In the genomic region with DNA sequence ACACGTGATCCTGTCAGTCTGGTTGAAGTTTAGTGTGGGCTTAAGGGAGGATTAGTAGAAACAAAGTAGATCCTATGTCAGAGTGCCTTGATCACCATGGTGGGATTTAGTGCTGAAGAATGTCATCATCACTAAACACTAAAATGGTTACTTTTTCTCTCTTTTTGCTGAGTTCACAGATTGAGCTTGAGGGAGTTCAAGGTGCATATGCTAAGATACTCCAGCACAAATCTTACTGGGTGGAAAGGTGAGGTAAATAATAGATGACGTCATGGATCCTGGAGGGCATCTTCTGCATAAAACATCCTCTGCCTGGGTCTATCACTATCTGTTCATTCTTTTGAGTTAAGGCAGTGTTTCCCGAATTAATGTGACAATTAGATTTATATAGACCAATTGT, we compare ENCODE assay signal across 21 cellular contexts. TPM values are rescaled to one million over a fixed set of nuclear protein-coding genes. Genes with fewer than 3 reads are reported as not detected.
DNase-seq lines count a peak whose midpoint lies in the region; ATAC-seq, FAIRE-seq and TF ChIP-seq lines count a peak whose summit lies in the region.
"Had no signal": no experiment of that assay in that cellular context is flagged by ENCODE, and none has a peak within 500 bp of the region (broad histone marks: within the 10 kb centered on the region; RNA-seq: fewer than 3 reads in every experiment).

No MANE protein-coding gene starts in this region.

- no peaks in the 10 kb centered on the region for H3K9me3 ChIP-seq in HepG2 (ENCODE audit: low read length)
- H3K9me3 ChIP-seq in right lobe of liver = no peaks in the 10 kb centered on the region
- H3K9me3 ChIP-seq in GM12878 (replicated peaks; ENCODE audit: control insufficient read depth, insufficient read depth, low read length) = no peaks in the 10 kb centered on the region

- 0% methylated on average over 3 of the region's 3 CpGs for WGBS in HepG2 (ENCODE audit: low lambda C conversion rate)
- WGBS in right lobe of liver (ENCODE audit: insufficient coverage, low coverage, low lambda C conversion rate, missing lambda C conversion rate) = 54% methylated on average over 3 of the region's 3 CpGs
- 33% methylated on average over 3 of the region's 3 CpGs for WGBS in GM12878 (ENCODE audit: insufficient coverage, insufficient replicate concordance, low lambda C conversion rate, missing lambda C conversion rate)

- H3K4me2 ChIP-seq in HepG2 (ENCODE audit: low read depth, low read length) (no peak overlapping the region), GM12878 (ENCODE audit: control insufficient read depth, insufficient read depth) (no peak overlapping the region)

- no peak overlapping the region for H3K4me3 ChIP-seq in HepG2 (replicated peaks in 1 of 3; ENCODE audit: insufficient read depth in 1 of 3, low read depth in 2 of 3, low read length in 3 of 3)
- H3K4me3 ChIP-seq in right lobe of liver = no peak overlapping the region
- no peak overlapping the region for H3K4me3 ChIP-seq in GM12878

- TF ChIP-seq POLR2A in HepG2 (IDR thresholded peaks at IDR 0.05; ENCODE audit: insufficient read depth in 1 of 2, low read depth in 2 of 2, low read length in 2 of 2) (no peak), right lobe of liver (IDR thresholded peaks at IDR 0.05) (no peak), GM12878 (IDR thresholded peaks at IDR 0.05; ENCODE audit: low read depth, low read length) (no peak)

- no peak for ATAC-seq in HepG2
- ATAC-seq in right lobe of liver = no peak
- ATAC-seq in GM12878 = no peak
- ATAC-seq: HCT116 had no signal

- H3K4me1 ChIP-seq in HepG2 (ENCODE audit: insufficient read depth, low read length) = no peaks in the 10 kb centered on the region
- no peaks in the 10 kb centered on the region for H3K4me1 ChIP-seq in right lobe of liver
- H3K4me1 ChIP-seq in GM12878 (ENCODE audit: control insufficient read depth, insufficient read depth, low read length) = no peaks in the 10 kb centered on the region

- POLR2A ChIA-PET in HepG2 (lab: Yijun Ruan, JAX) (no interaction called here), GM12878 (lab: Charles Lee) (no interaction called here)

- DNase-seq in HepG2 (ENCODE audit: low spot score) = no peak
- DNase-seq in right lobe of liver = no peak
- DNase-seq in NCI-H82 (lab: John Stamatoyannopoulos, UW) = peak; percentile 76
- DNase-seq in GM12878 (ENCODE audit: low read depth, low spot score) = no peak
- DNase-seq in substantia nigra (lab: John Stamatoyannopoulos, UW) = no peak
- DNase-seq in GOT3 (lab: John Stamatoyannopoulos, UW) = no peak
- DNase-seq in NCI-H2029 treated with DMSO at 0.1 percent for 48 hours (lab: John Stamatoyannopoulos, UW) = no peak
- DNase-seq: 8988T; C1 segment of cervical spinal cord; Calu3; CD4-positive, alpha-beta memory T cell; COR-L47; DMS79; EL; GDM1; H9 had no signal

- H4K20me1 ChIP-seq in HepG2 (ENCODE audit: insufficient read depth, low read length) (no peaks in the 10 kb centered on the region), GM12878 (ENCODE audit: control insufficient read depth, insufficient read depth) (no peaks in the 10 kb centered on the region)

- in situ Hi-C loops in HepG2 (cut with HindIII; ENCODE audit: extremely low pct_ligation_motif_present, low pct_unique_long_range_greater_than_20kb) = no loop called here
- in situ Hi-C loops in GM12878 (cut with MboI) = no loop called here

- RAD21 ChIA-PET in GM12878 (lab: Charles Lee; ENCODE audit: unreplicated experiment) = no interaction called here

- H3K9ac ChIP-seq in HepG2 (ENCODE audit: insufficient read depth, low read depth, low read length) (no peak overlapping the region), GM12878 (ENCODE audit: control insufficient read depth, insufficient read depth, low read length) (no peak overlapping the region)

- intact Hi-C loops in HepG2 (cut with micrococcal nuclease; ENCODE audit: unreplicated experiment) = no loop called here
- intact Hi-C loops in right lobe of liver (cut with DNase I) = no loop called here
- intact Hi-C loops in GM12878 (cut with micrococcal nuclease; ENCODE audit: unreplicated experiment) = no loop called here

- no peak overlapping the region for H3K27ac ChIP-seq in HepG2 (ENCODE audit: extremely low read length, insufficient read depth, low read length)
- H3K27ac ChIP-seq in right lobe of liver = no peak overlapping the region
- no peak overlapping the region for H3K27ac ChIP-seq in GM12878 (ENCODE audit: control insufficient read depth, insufficient read depth)
- H3K27ac ChIP-seq in substantia nigra (ENCODE audit: low read depth, low read length, poor library complexity, severe bottlenecking) = no peak overlapping the region

- FAIRE-seq in HepG2 (lab: Jason Lieb, UNC) (no peak), GM12878 (lab: Jason Lieb, UNC) (no peak)
- FAIRE-seq: GM12891, GM18507 had no signal

- H3K36me3 ChIP-seq in HepG2 (replicated peaks in 1 of 2; ENCODE audit: control insufficient read depth in 1 of 2, insufficient read depth in 2 of 2, low read length in 2 of 2) = no peaks in the 10 kb centered on the region
- no peaks in the 10 kb centered on the region for H3K36me3 ChIP-seq in right lobe of liver
- no peaks in the 10 kb centered on the region for H3K36me3 ChIP-seq in GM12878 (ENCODE audit: control insufficient read depth in 2 of 2, insufficient read depth in 2 of 2, low read length in 1 of 2)

- H3K27me3 ChIP-seq in HepG2 (ENCODE audit: control insufficient read depth in 1 of 2, insufficient read depth in 2 of 2, low read length in 2 of 2) (peaks cover 0 to 26% of the 10 kb centered on the region in 2 experiments; a peak in 2 of 5 replicates), right lobe of liver (no peaks in the 10 kb centered on the region), GM12878 (replicated peaks in 1 of 2; ENCODE audit: control insufficient read depth in 2 of 2, insufficient read depth in 2 of 2, low read length in 1 of 2) (peaks cover 0 to 2% of the 10 kb centered on the region in 2 experiments; a peak in 3 of 4 replicates)

- TF ChIP-seq EP300 in HepG2 (IDR thresholded peaks at IDR 0.05; ENCODE audit: low read depth in 2 of 2, low read length in 2 of 2) (no peak), HepG2 (CRISPR knock-in tag; IDR thresholded peaks at IDR 0.05; ENCODE audit: borderline replicate concordance) (no peak), GM12878 (IDR thresholded peaks at IDR 0.05; ENCODE audit: borderline replicate concordance in 1 of 2, control insufficient read depth in 1 of 2, low read depth in 2 of 2, low read length in 2 of 2) (no peak)

- BruUV-seq in HepG2 (replicated peaks; lab: Mats Ljungman, UMichigan) = no TSS peak
- no TSS peak for BruUV-seq in GM12878 (replicated peaks; lab: Mats Ljungman, UMichigan)

- no peak overlapping the region for H2AFZ ChIP-seq in HepG2 (ENCODE audit: low read length)
- no peak overlapping the region for H2AFZ ChIP-seq in GM12878 (ENCODE audit: control insufficient read depth, low read depth, low read length)

- TF ChIP-seq CTCF in HepG2 (CRISPR knock-in tag; IDR thresholded peaks at IDR 0.05) = no peak
- no peak for TF ChIP-seq CTCF in right lobe of liver (IDR thresholded peaks at IDR 0.05)
- TF ChIP-seq CTCF in GM12878 (IDR thresholded peaks at IDR 0.05 in 2 of 3, conservative IDR thresholded peaks at IDR 0.05 in 1 of 3; ENCODE audit: control insufficient read depth in 2 of 3, extremely low read depth in 1 of 3, insufficient read depth in 1 of 3, low read depth in 3 of 3, low read length in 3 of 3) = no peak

- H3K79me2 ChIP-seq in HepG2 (ENCODE audit: insufficient read depth, low read length) (no peaks in the 10 kb centered on the region), GM12878 (ENCODE audit: control insufficient read depth, insufficient read depth, low read length) (no peaks in the 10 kb centered on the region)

- CTCF ChIA-PET in HepG2 (lab: Yijun Ruan, JAX; ENCODE audit: low intra/inter-chr PET ratio, low total read pairs) = no interaction called here
- CTCF ChIA-PET in GM12878 (lab: Yijun Ruan, JAX) = interaction anchor here (0.6 kb wide), 1 partner anchor 367 kb away, joined by 3 read pairs; no protein-coding TSS in a partner anchor

- TF ChIP-seq RAD21 in HepG2 (CRISPR knock-in tag; IDR thresholded peaks at IDR 0.05) = no peak
- TF ChIP-seq RAD21 in GM12878 (IDR thresholded peaks at IDR 0.05; ENCODE audit: insufficient read depth, low read depth, low read length) = no peak

- SMC1A ChIA-PET in GM12878 (lab: Charles Lee; ENCODE audit: uncharacterized antibody, unreplicated experiment) = no interaction called here

RNA-seq across cellular contexts. Expression of a gene that starts 4.9 kb away (rescaled TPM):
- total RNA-seq in HepG2 (2016; rRNA removed; fragmentation: Illumina TruSeq; extraction: Trizol) (not detected in 2 replicates), right lobe of liver (under 1 TPM in 4 of 6 experiments, not detected in 2; 0.09 to 0.37 (median 0.11) TPM), GM12878 (2014; rRNA removed) (0.23 and 0.44 TPM in 2 replicates), GM12878 (2014; rRNA removed; fragmentation: Illumina TruSeq; extraction: Trizol) (0.31 and 0.32 TPM in 2 replicates), GM12878 (2021) (0.43 and 0.56 TPM in 2 replicates)
- total RNA-seq in HepG2 (2016; cell fraction: cytosol; rRNA removed; fragmentation: Illumina TruSeq; extraction: Trizol; ENCODE audit: low read depth) = 0.09 TPM in 1 of 2 replicates, not detected in the other
- total RNA-seq in HepG2 (2016; cell fraction: insoluble cytoplasmic fraction; rRNA removed; fragmentation: Illumina TruSeq; extraction: Trizol) = not detected in 2 replicates
- total RNA-seq in HepG2 (2016; cell fraction: membrane; rRNA removed; fragmentation: Illumina TruSeq; extraction: Trizol) = 0.12 TPM in 1 of 2 replicates, not detected in the other
- total RNA-seq in HepG2 (2016; cell fraction: nucleus; rRNA removed; fragmentation: Illumina TruSeq; extraction: Trizol) = not detected in 2 replicates
- polyA plus RNA-seq in HepG2 (2011; rRNA removed) (0.05 and 0.45 TPM in 2 replicates), GM12878 (2011; rRNA removed) (0.71 and 0.81 TPM in 2 replicates), GM12878 (2014; fragmentation: Illumina TruSeq; extraction: Trizol) (0.33 and 0.46 TPM in 2 replicates), GM12878 (2014; fragmentation: Nextera tagmentation; extraction: Ambion mirVana) (under 1 TPM; 0.16 TPM), GM12878 (2014; rRNA removed) (0.34 and 0.81 TPM in 2 replicates), GM12878 (2016; fragmentation: Nextera tagmentation; extraction: Ambion mirVana) (under 1 TPM in 1 of 2 experiments, not detected in 1; 0.14 TPM)
- polyA plus RNA-seq in HepG2 (2011; cell fraction: cytosol; rRNA removed) = 0.03 TPM in 1 of 2 replicates, not detected in the other
- polyA plus RNA-seq in HepG2 (2011; cell fraction: nucleus; rRNA removed) = 0.42 and 0.45 TPM in 2 replicates
- polyA plus RNA-seq in HepG2 (2012) = 0.07 TPM in 1 of 2 replicates, not detected in the other
- not detected in 2 replicates for polyA plus RNA-seq in HepG2 (2016; cell fraction: cytosol; fragmentation: Illumina TruSeq; extraction: Trizol; ENCODE audit: low read depth)
- polyA plus RNA-seq in HepG2 (2016; cell fraction: insoluble cytoplasmic fraction; fragmentation: Illumina TruSeq; extraction: Trizol; ENCODE audit: low read depth) = not detected in 2 replicates
- not detected in 2 replicates for polyA plus RNA-seq in HepG2 (2016; cell fraction: membrane; fragmentation: Illumina TruSeq; extraction: Trizol; ENCODE audit: low read depth)
- not detected in 2 replicates for polyA plus RNA-seq in HepG2 (2016; cell fraction: nucleus; fragmentation: Illumina TruSeq; extraction: Trizol; ENCODE audit: insufficient read depth, low read depth)
- polyA minus RNA-seq in HepG2 (2011; rRNA and poly(A)+ RNA removed; ENCODE audit: low replicate concordance) = 0.28 TPM in 1 of 2 replicates, not detected in the other
- polyA minus RNA-seq in HepG2 (2011; cell fraction: cytosol; rRNA and poly(A)+ RNA removed) = not detected in 2 replicates
- 0.25 and 1.0 TPM in 2 replicates for polyA minus RNA-seq in HepG2 (2011; cell fraction: nucleus; rRNA and poly(A)+ RNA removed)
- total RNA-seq in GM12878 (2013; cell fraction: nucleolus; rRNA removed) = 6.1 and 7.2 TPM in 2 replicates
- polyA plus RNA-seq in GM12878 (2011; ENCODE audit: low read depth) = 0.24 TPM
- 0.69 TPM in 2 replicates for polyA plus RNA-seq in GM12878 (2011; cell fraction: cytosol; rRNA removed)
- polyA plus RNA-seq in GM12878 (2011; cell fraction: nucleus; rRNA removed) = 0.85 and 1.4 TPM in 2 replicates
- 0.19 and 0.35 TPM in 2 replicates for polyA plus RNA-seq in GM12878 (2012)
- polyA minus RNA-seq in GM12878 (2011; rRNA and poly(A)+ RNA removed) = 2.0 and 2.2 TPM in 2 replicates
- polyA minus RNA-seq in GM12878 (2011; cell fraction: cytosol; rRNA and poly(A)+ RNA removed) = not detected in 2 replicates
- polyA minus RNA-seq in GM12878 (2011; cell fraction: nucleus; rRNA and poly(A)+ RNA removed) = 2.0 and 2.5 TPM in 2 replicates
- total RNA-seq: A673, Calu3 had no signal
- polyA plus RNA-seq: BJ had no signal
